Comparison of ENCODE assay signal across 10 cellular contexts in the genomic region with DNA sequence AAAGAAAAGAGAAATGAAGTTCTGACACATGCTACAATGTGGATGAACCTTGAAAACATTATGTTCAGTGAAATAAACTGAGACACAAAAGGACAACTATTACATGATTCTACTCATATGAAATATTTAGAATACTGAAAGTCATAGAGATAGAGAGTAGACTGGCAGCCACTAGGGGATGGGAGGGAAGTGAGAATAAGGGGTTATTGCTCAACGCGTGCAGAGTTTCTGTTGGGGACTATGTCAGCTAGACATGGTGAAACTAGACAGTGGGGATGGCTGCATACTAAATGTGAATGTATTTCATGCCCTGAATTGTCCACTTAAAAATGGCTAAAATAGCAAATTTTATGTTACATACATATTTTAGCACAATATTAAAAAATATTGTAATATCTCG.
A peak's percentile ranks its signal among the peaks of the same experiment; 100 is the strongest.
DNase-seq lines count a peak whose midpoint lies in the region; ATAC-seq, FAIRE-seq and TF ChIP-seq lines count a peak whose summit lies in the region.
"Had no signal": no experiment of that assay in that cellular context is flagged by ENCODE, and none has a peak within 500 bp of the region (broad histone marks: within the 10 kb centered on the region; RNA-seq: fewer than 3 reads in every experiment).

No MANE protein-coding gene starts in this region.

- H3K36me3 ChIP-seq in OCI-LY7 (ENCODE audit: insufficient read depth, low read length) = no peaks in the 10 kb centered on the region
- H3K36me3 ChIP-seq: BE2C had no signal

- H3K9me3 ChIP-seq in OCI-LY7 (ENCODE audit: low read length) = peaks cover 6% of the 10 kb centered on the region; the same call in 1 of the 2 replicates
- H3K9me3 ChIP-seq: BE2C had no signal

- FAIRE-seq in RCC 7860 (lab: Jason Lieb, UNC) = no peak
- FAIRE-seq: endothelial cell of umbilical vein had no signal

- TF ChIP-seq CTCF in GM12872 (IDR thresholded peaks at IDR 0.05; ENCODE audit: insufficient read depth, low read depth, low read length) = peak; percentile 29; the same call in 1 of the 3 replicates
- TF ChIP-seq CTCF in OCI-LY7 (conservative IDR thresholded peaks at IDR 0.05; ENCODE audit: low read length) = peak; percentile 37; the same call in 1 of the 2 replicates

- no peaks in the 10 kb centered on the region for H3K9me2 ChIP-seq in OCI-LY7 (ENCODE audit: insufficient read depth, low read length)

- CTCF ChIA-PET in OCI-LY7 (lab: Charles Lee; ENCODE audit: unreplicated experiment) = no interaction called here

- H2AFZ ChIP-seq in OCI-LY7 (ENCODE audit: low read length) = no peak overlapping the region

- no peaks in the 10 kb centered on the region for H3K79me2 ChIP-seq in OCI-LY7 (ENCODE audit: insufficient read depth, low read depth, low read length)

- H3K4me3 ChIP-seq in OCI-LY7 (ENCODE audit: low read depth, low read length, poor library complexity, severe bottlenecking) = no peak overlapping the region

- POLR2A ChIA-PET in OCI-LY7 (lab: Charles Lee) = interaction anchor here (0.6 kb wide), 1 partner anchor 282 kb away, joined by 3 read pairs; no protein-coding TSS in a partner anchor

- ATAC-seq in GM19463 (IDR thresholded peaks at IDR 0.05; ENCODE audit: unreplicated experiment) = peak; percentile 96
- ATAC-seq in HG03064 (IDR thresholded peaks at IDR 0.05; ENCODE audit: low read depth, unreplicated experiment) = peak; percentile 73
- no peak for ATAC-seq in HG03457 (IDR thresholded peaks at IDR 0.05; ENCODE audit: unreplicated experiment)

- BruUV-seq in OCI-LY7 (replicated peaks; lab: Mats Ljungman, UMichigan) = no TSS peak

- H3K4me2 ChIP-seq in OCI-LY7 (ENCODE audit: low read length) = no peak overlapping the region

- DNase-seq in OCI-LY7 (ENCODE audit: low spot score) (peak; percentile 22), DMS114 treated with DMSO at 0.1 percent for 48 hours (lab: John Stamatoyannopoulos, UW; ENCODE audit: unreplicated experiment) (no peak), RCC 7860 (ENCODE audit: low spot score) (no peak), HT-29 (ENCODE audit: low spot score) (no peak)
- DNase-seq: BE2C had no signal

- no peak overlapping the region for H3K27ac ChIP-seq in OCI-LY7 (ENCODE audit: low read depth, low read length, poor library complexity, severe bottlenecking)

- no peaks in the 10 kb centered on the region for H4K20me1 ChIP-seq in OCI-LY7 (ENCODE audit: insufficient read depth, low read length)

- intact Hi-C loops in OCI-LY7 (cut with micrococcal nuclease; ENCODE audit: unreplicated experiment) = no loop called here

- H3K4me1 ChIP-seq in OCI-LY7 (ENCODE audit: insufficient read depth, low read length, poor library complexity, severe bottlenecking) = no peaks in the 10 kb centered on the region
